Comparison of ENCODE assay signal across 1 cellular context in genomic region chr1:69263982-69264381, GRCh38.
TF ChIP-seq lines count a peak whose summit lies in the region.

No MANE protein-coding gene starts in this region.

TF ChIP-seq in HEK293, 187 proteins besides CTCF, POLR2A, EP300 and RAD21 (continued from another document and continues in another):
- TF ChIP-seq REST (tag by site-specific recombination; IDR thresholded peaks at IDR 0.05) (no peak), HOXC10 (CRISPR knock-in tag; IDR thresholded peaks at IDR 0.05) (no peak), ZNF792 (tag by site-specific recombination; IDR thresholded peaks at IDR 0.05) (no peak), ZNF777 (tag by site-specific recombination; IDR thresholded peaks at IDR 0.05; ENCODE audit: borderline replicate concordance) (no peak), TCF7L2 (IDR thresholded peaks at IDR 0.05; ENCODE audit: borderline replicate concordance, low read depth, low read length) (peak; percentile 39; the same call in 1 of the 2 replicates), TRIM28 (IDR thresholded peaks at IDR 0.05; ENCODE audit: borderline replicate concordance, low read length) (peak; percentile 83; the same call in 1 of the 2 replicates), ZNF629 (tag by site-specific recombination; IDR thresholded peaks at IDR 0.05) (peak; percentile 69; the same call in 1 of the 2 replicates), ZBTB7A (tag by site-specific recombination; IDR thresholded peaks at IDR 0.05; ENCODE audit: low read depth) (no peak), ZNF571 (tag by site-specific recombination; IDR thresholded peaks at IDR 0.05) (no peak), ZBTB44 (tag by site-specific recombination; IDR thresholded peaks at IDR 0.05) (peak; percentile 68), ZNF626 (tag by site-specific recombination; IDR thresholded peaks at IDR 0.05) (no peak), ZNF600 (tag by site-specific recombination; IDR thresholded peaks at IDR 0.05) (no peak), SP3 (tag by site-specific recombination; IDR thresholded peaks at IDR 0.05) (no peak), ZNF223 (tag by site-specific recombination; IDR thresholded peaks at IDR 0.05) (no peak), ZNF658 (tag by site-specific recombination; IDR thresholded peaks at IDR 0.05) (no peak), ZBTB10 (tag by site-specific recombination; IDR thresholded peaks at IDR 0.05) (0 out of 2 replicates have a peak, but pooled peaks have one; percentile 23), WT1 (tag by site-specific recombination; IDR thresholded peaks at IDR 0.05) (peak; percentile 67; the same call in 1 of the 2 replicates), ZNF362 (tag by site-specific recombination; IDR thresholded peaks at IDR 0.05) (no peak), REPIN1 (tag by site-specific recombination; IDR thresholded peaks at IDR 0.05; ENCODE audit: low read depth) (no peak), ZBTB11 (tag by site-specific recombination; conservative IDR thresholded peaks at IDR 0.05; ENCODE audit: low read depth) (no peak), SP2 (tag by site-specific recombination; IDR thresholded peaks at IDR 0.05) (0 out of 2 replicates have a peak, but pooled peaks have one; percentile 11), IKZF3 (tag by site-specific recombination; IDR thresholded peaks at IDR 0.05) (peak; percentile 33; the same call in 1 of the 2 replicates), ZNF140 (tag by site-specific recombination; IDR thresholded peaks at IDR 0.05) (no peak), KLF7 (tag by site-specific recombination; IDR thresholded peaks at IDR 0.05; ENCODE audit: borderline replicate concordance) (no peak), ZNF214 (tag by site-specific recombination; IDR thresholded peaks at IDR 0.05; ENCODE audit: borderline replicate concordance) (no peak), ZNF488 (tag by site-specific recombination; IDR thresholded peaks at IDR 0.05) (no peak), OSR2 (tag by site-specific recombination; IDR thresholded peaks at IDR 0.05) (peak; percentile 65; the same call in 1 of the 2 replicates), ZNF837 (tag by site-specific recombination; IDR thresholded peaks at IDR 0.05) (no peak), PRDM6 (tag by site-specific recombination; IDR thresholded peaks at IDR 0.05) (peak; percentile 91), ZNF521 (tag by site-specific recombination; IDR thresholded peaks at IDR 0.05) (no peak), ZNF707 (tag by site-specific recombination; IDR thresholded peaks at IDR 0.05) (no peak), ZNF660 (tag by site-specific recombination; IDR thresholded peaks at IDR 0.05) (peak; percentile 75), ZFP41 (tag by site-specific recombination; IDR thresholded peaks at IDR 0.05; ENCODE audit: borderline replicate concordance) (no peak), ZNF155 (tag by site-specific recombination; IDR thresholded peaks at IDR 0.05) (no peak), ZNF138 (tag by site-specific recombination; IDR thresholded peaks at IDR 0.05; ENCODE audit: borderline replicate concordance) (no peak), ZBTB6 (tag by site-specific recombination; IDR thresholded peaks at IDR 0.05) (no peak), ZNF324 (tag by site-specific recombination; IDR thresholded peaks at IDR 0.05) (no peak), BCL11A (tag by site-specific recombination; IDR thresholded peaks at IDR 0.05; ENCODE audit: low read depth) (peak; percentile 24; the same call in 1 of the 2 replicates), KLF8 (tag by site-specific recombination; IDR thresholded peaks at IDR 0.05) (peak; percentile 74), ZSCAN18 (tag by site-specific recombination; IDR thresholded peaks at IDR 0.05) (no peak), SETDB1 (IDR thresholded peaks at IDR 0.05; ENCODE audit: insufficient read length, low read length) (no peak), ZNF311 (tag by site-specific recombination; IDR thresholded peaks at IDR 0.05; ENCODE audit: borderline replicate concordance) (no peak), ZNF704 (tag by site-specific recombination; IDR thresholded peaks at IDR 0.05) (no peak), ZNF174 (tag by site-specific recombination; IDR thresholded peaks at IDR 0.05) (no peak), ZNF366 (tag by site-specific recombination; conservative IDR thresholded peaks at IDR 0.05) (peak; percentile 74), EGR2 (tag by site-specific recombination; IDR thresholded peaks at IDR 0.05; ENCODE audit: low read depth) (no peak)
